ENCODE assay signal across 13 cellular contexts in genomic region chr1:150273310-150273709, GRCh38. TPM values are rescaled to one million over a fixed set of nuclear protein-coding genes. Genes with fewer than 3 reads are reported as not detected.
DNase-seq lines count a peak whose midpoint lies in the region; ATAC-seq and TF ChIP-seq lines count a peak whose summit lies in the region.
"Had no signal": no experiment of that assay in that cellular context is flagged by ENCODE, and none has a peak within 500 bp of the region (broad histone marks: within the 10 kb centered on the region; RNA-seq: fewer than 3 reads in every experiment).

No MANE protein-coding gene starts in this region.

- H3K36me3 ChIP-seq in esophagus squamous epithelium (peaks cover 0 to 30% (median 0%) of the 10 kb centered on the region in 3 donors), neuron (ENCODE audit: insufficient read depth, low read length) (peaks cover 13% of the 10 kb centered on the region)
- H3K36me3 ChIP-seq: BE2C had no signal

- WGBS in esophagus squamous epithelium, 2 donors: 54 to 61% methylated on average over 1 of the region's 1 CpG

- TF ChIP-seq POLR2A in esophagus squamous epithelium (IDR thresholded peaks at IDR 0.05): no peak

- H3K9me3 ChIP-seq in esophagus squamous epithelium (no peaks in the 10 kb centered on the region), neuron (ENCODE audit: low read length) (no peaks in the 10 kb centered on the region)
- H3K9me3 ChIP-seq: BE2C had no signal

- intact Hi-C loops in esophagus squamous epithelium (cut with DNase I): no loop called here

- TF ChIP-seq CTCF in esophagus squamous epithelium (IDR thresholded peaks at IDR 0.05): no peak

- H3K27ac ChIP-seq in esophagus squamous epithelium: peak overlapping the region in 3 of 4 donors; percentile 37 to 72 (median 45)
- H3K27ac ChIP-seq: RWPE1 had no signal

- no peak overlapping the region for H2AFZ ChIP-seq in neuron (ENCODE audit: low read depth, low read length)

- no peak for ATAC-seq in GM21447 (IDR thresholded peaks at IDR 0.05; ENCODE audit: unreplicated experiment)
- ATAC-seq: activated CD4-positive, alpha-beta T cell treated with anti-CD3 and anti-CD28 coated beads for 36 hours had no signal

- DNase-seq in AML-193 (lab: John Stamatoyannopoulos, UW) (peak; percentile 3 to 15), NOMO-1 treated with DMSO at 0.1 percent for 48 hours (lab: John Stamatoyannopoulos, UW; ENCODE audit: unreplicated experiment) (peak; percentile 73), esophagus squamous epithelium (lab: John Stamatoyannopoulos, UW) (no peak), NCI-H524 treated with DMSO at 0.1 percent for 48 hours (lab: John Stamatoyannopoulos, UW) (no peak), islet precursor cell (no peak), mesenteric fat pad (ENCODE audit: low spot score) (no peak)
- DNase-seq: activated CD4-positive, alpha-beta T cell treated with anti-CD3 and anti-CD28 coated beads for 36 hours; activated naive CD4-positive, alpha-beta T cell treated with anti-CD3 and anti-CD28 coated beads, Interleukin-2, amount 10 ng/mL, durations not matched to agents 7 days and 5 days; BE2C; stimulated activated naive CD4-positive, alpha-beta T cell treated with Interleukin-2 at 50 U/mL for 16 hours had no signal

- H3K4me3 ChIP-seq in esophagus squamous epithelium: peak overlapping the region in 2 of 4 donors; percentile 8 to 34
- peak overlapping the region; percentile 65 for H3K4me3 ChIP-seq in neuron (ENCODE audit: low read length)

- H3K27me3 ChIP-seq in esophagus squamous epithelium (no peaks in the 10 kb centered on the region), neuron (ENCODE audit: insufficient read depth, low read length) (no peaks in the 10 kb centered on the region)
- H3K27me3 ChIP-seq: BE2C had no signal

- H3K4me1 ChIP-seq in esophagus squamous epithelium (peaks cover 0 to 34% (median 8%) of the 10 kb centered on the region in 3 donors), neuron (ENCODE audit: insufficient read depth, low read length) (peaks cover 18% of the 10 kb centered on the region)
- H3K4me1 ChIP-seq: BE2C had no signal

RNA-seq across cellular contexts. Expression of gene C1orf54, which starts 0.7 kb away (rescaled TPM):
- 10 to 100 TPM in 1 of 4 donors, 1 to 10 TPM in 2, not detected in 1; 2.3 to 17.2 (median 4.5) TPM for total RNA-seq in esophagus squamous epithelium
- 14.4 TPM for total RNA-seq in mesenteric fat pad

RNA-seq across cellular contexts. Expression of gene APH1A, which starts 4.5 kb away (rescaled TPM):
- total RNA-seq in esophagus squamous epithelium (100 to 1,000 TPM in 1 of 4 donors, 10 to 100 TPM in 3; 94.0 to 112 (median 95.2) TPM), mesenteric fat pad (89.2 TPM)

RNA-seq across cellular contexts. Expression of gene CIART, which starts 9.0 kb away (rescaled TPM):
- 1 to 10 TPM in 2 of 4 donors, under 1 TPM in 1, not detected in 1; 0.61 to 6.7 (median 2.5) TPM for total RNA-seq in esophagus squamous epithelium
- 3.5 TPM for total RNA-seq in mesenteric fat pad

RNA-seq across cellular contexts. Expression of gene CA14, which starts 15.7 kb away (rescaled TPM):
- total RNA-seq in esophagus squamous epithelium (not detected), mesenteric fat pad (not detected)
- total RNA-seq: activated CD4-positive, alpha-beta T cell treated with anti-CD3 and anti-CD28 coated beads for 36 hours had no signal

RNA-seq across cellular contexts. Expression of gene MRPS21, which starts 20.4 kb away (rescaled TPM):
- total RNA-seq in esophagus squamous epithelium: 10 to 100 TPM; 31.7 to 41.3 (median 38.7) TPM
- 48.0 TPM for total RNA-seq in mesenteric fat pad

Comparison
In these comparisons a context has a peak if more than half of its experiments do, and no peak if none do; other contexts are left out.
1. DNase-seq: peak in AML-193 (2 of 2) and NOMO-1 treated with DMSO at 0.1 percent for 48 hours (single experiment); none in esophagus squamous epithelium (single experiment), NCI-H524 treated with DMSO at 0.1 percent for 48 hours (single experiment), islet precursor cell (single experiment) and mesenteric fat pad (single experiment).